In genomic region chr6:36590237-36590636, GRCh38 we compare ENCODE assay signal across 15 cellular contexts. TPM values are rescaled to one million over a fixed set of nuclear protein-coding genes. Genes with fewer than 3 reads are reported as not detected.
A peak's percentile ranks its signal among the peaks of the same experiment; 100 is the strongest.
DNase-seq lines count a peak whose midpoint lies in the region; ATAC-seq and TF ChIP-seq lines count a peak whose summit lies in the region.
"Had no signal": no experiment of that assay in that cellular context is flagged by ENCODE, and none has a peak within 500 bp of the region (broad histone marks: within the 10 kb centered on the region; RNA-seq: fewer than 3 reads in every experiment).

No MANE protein-coding gene starts in this region.

- TF ChIP-seq EP300 in SK-N-SH (IDR thresholded peaks at IDR 0.05; ENCODE audit: borderline replicate concordance in 1 of 2, low read depth in 1 of 2, low read length in 1 of 2), result no peak

- H3K9me2 ChIP-seq in GM23338 (ENCODE audit: insufficient read depth) (no peaks in the 10 kb centered on the region), SK-N-SH (no peaks in the 10 kb centered on the region)

- 33% methylated on average over 1 of the region's 1 CpG for WGBS in SK-N-SH (ENCODE audit: low lambda C conversion rate)

- peaks cover 7% of the 10 kb centered on the region for H4K20me1 ChIP-seq in GM23338 (replicated peaks; ENCODE audit: insufficient read depth)
- peaks cover 6% of the 10 kb centered on the region for H4K20me1 ChIP-seq in SK-N-SH (ENCODE audit: insufficient read depth)
- H4K20me1 ChIP-seq in fibroblast of lung (ENCODE audit: control insufficient read depth, extremely low read depth, insufficient read depth, low read length), result no peaks in the 10 kb centered on the region

- no peaks in the 10 kb centered on the region for H3K36me3 ChIP-seq in GM23338 (ENCODE audit: insufficient read depth)
- peaks cover 0 to 6% of the 10 kb centered on the region in 2 experiments for H3K36me3 ChIP-seq in SK-N-SH (replicated peaks in 1 of 2; ENCODE audit: control insufficient read depth in 1 of 2, insufficient read depth in 2 of 2, low read length in 1 of 2)
- H3K36me3 ChIP-seq in fibroblast of lung (ENCODE audit: control insufficient read depth, insufficient read depth, low read length), result no peaks in the 10 kb centered on the region

- peaks cover 18% of the 10 kb centered on the region for H3K79me2 ChIP-seq in GM23338 (replicated peaks; ENCODE audit: insufficient read depth)
- H3K79me2 ChIP-seq in SK-N-SH (ENCODE audit: insufficient read depth), result peaks cover 17% of the 10 kb centered on the region
- H3K79me2 ChIP-seq in fibroblast of lung (ENCODE audit: control insufficient read depth, insufficient read depth, low read length), result peaks cover 10% of the 10 kb centered on the region

- H3K4me1 ChIP-seq in GM23338 (ENCODE audit: insufficient read depth) (no peaks in the 10 kb centered on the region; the same call in 1 of the 2 replicates), SK-N-SH (ENCODE audit: control insufficient read depth in 1 of 2, insufficient read depth in 2 of 2, low read depth in 1 of 2, low read length in 1 of 2) (peaks cover 0 to 6% of the 10 kb centered on the region in 2 experiments; a peak in 1 of 4 replicates), fibroblast of lung (ENCODE audit: control insufficient read depth, extremely low read depth, insufficient read depth, low read length) (peaks cover 9% of the 10 kb centered on the region)

- H3K27ac ChIP-seq in GM23338 (ENCODE audit: low read depth), result no peak overlapping the region
- no peak overlapping the region for H3K27ac ChIP-seq in SK-N-SH (ENCODE audit: low read depth in 2 of 2, low read length in 1 of 2)
- H3K27ac ChIP-seq in fibroblast of lung (ENCODE audit: insufficient read depth, low read length), result no peak overlapping the region

- no peak for TF ChIP-seq RAD21 in SK-N-SH (IDR thresholded peaks at IDR 0.05; ENCODE audit: low read length)

- TF ChIP-seq CTCF in GM23338 (conservative IDR thresholded peaks at IDR 0.05; ENCODE audit: low read depth in 2 of 2), result no peak
- TF ChIP-seq CTCF in SK-N-SH (IDR thresholded peaks at IDR 0.05), result no peak
- TF ChIP-seq CTCF in fibroblast of lung (conservative IDR thresholded peaks at IDR 0.05 in 1 of 2, IDR thresholded peaks at IDR 0.05 in 1 of 2; ENCODE audit: low read depth in 1 of 2, low read length in 2 of 2), result no peak

- H3K27ac Mint-ChIP-seq in GM23338, result no peak overlapping the region
- no peak overlapping the region for H3K27ac Mint-ChIP-seq in activated naive CD8-positive, alpha-beta T cell treated with anti-CD3 and anti-CD28 coated beads, Interleukin-2, amount 50 U/mL, for 24 hours
- H3K27ac Mint-ChIP-seq: T-helper 1 cell treated with Interleukin-12 subunit alpha and Interleukin-12 subunit beta and Interleukin-4 antibody, amounts not matched to agents 30 μg/mL and 1 μg/mL, for 36 hours had no signal

- H3K27me3 ChIP-seq in GM23338 (ENCODE audit: insufficient read depth), result no peaks in the 10 kb centered on the region
- H3K27me3 ChIP-seq in SK-N-SH (ENCODE audit: insufficient read depth), result no peaks in the 10 kb centered on the region
- H3K27me3 ChIP-seq in fibroblast of lung (ENCODE audit: control insufficient read depth, insufficient read depth, low read length), result no peaks in the 10 kb centered on the region

- no peak overlapping the region for H3K4me2 ChIP-seq in GM23338
- H3K4me2 ChIP-seq in SK-N-SH, result no peak overlapping the region
- H3K4me2 ChIP-seq in fibroblast of lung (ENCODE audit: extremely low read depth, insufficient read depth, low read length), result peak overlapping the region; percentile 46

- H3K27me3 Mint-ChIP-seq in GM23338 (ENCODE audit: insufficient read depth, low read depth, poor library complexity), result peaks cover 16% of the 10 kb centered on the region
- peaks cover 3% of the 10 kb centered on the region for H3K27me3 Mint-ChIP-seq in activated naive CD8-positive, alpha-beta T cell treated with anti-CD3 and anti-CD28 coated beads, Interleukin-2, amount 50 U/mL, for 24 hours
- H3K27me3 Mint-ChIP-seq: naive B cell had no signal

- H3K4me1 Mint-ChIP-seq in GM23338, result peaks cover 6% of the 10 kb centered on the region
- peaks cover 24% of the 10 kb centered on the region for H3K4me1 Mint-ChIP-seq in activated naive CD8-positive, alpha-beta T cell treated with anti-CD3 and anti-CD28 coated beads, Interleukin-2, amount 50 U/mL, for 24 hours

- H2AFZ ChIP-seq in GM23338, result no peak overlapping the region
- H2AFZ ChIP-seq in SK-N-SH (ENCODE audit: low read depth), result peak overlapping the region; percentile 69
- no peak overlapping the region for H2AFZ ChIP-seq in fibroblast of lung (ENCODE audit: low read length)

- no peak overlapping the region for H3K4me3 Mint-ChIP-seq in GM23338
- no peak overlapping the region for H3K4me3 Mint-ChIP-seq in activated naive CD8-positive, alpha-beta T cell treated with anti-CD3 and anti-CD28 coated beads, Interleukin-2, amount 50 U/mL, for 24 hours
- H3K4me3 Mint-ChIP-seq: T-helper 1 cell treated with Interleukin-12 subunit alpha and Interleukin-12 subunit beta and Interleukin-4 antibody, amounts not matched to agents 30 μg/mL and 1 μg/mL, for 36 hours had no signal

- H3K9me3 Mint-ChIP-seq in GM23338, result peaks cover 8% of the 10 kb centered on the region; the same call in 2 of the 3 replicates
- H3K9me3 Mint-ChIP-seq in activated naive CD8-positive, alpha-beta T cell treated with anti-CD3 and anti-CD28 coated beads, Interleukin-2, amount 50 U/mL, for 24 hours, result no peaks in the 10 kb centered on the region
- H3K9me3 Mint-ChIP-seq: stimulated activated naive B cell treated with anti-CD40 and anti-IgM and Interleukin-4, amounts not matched to agents 10 μg/mL and 1 μg/mL and 100 μg/mL, for 72 hours; T-helper 1 cell treated with Interleukin-12 subunit alpha and Interleukin-12 subunit beta and Interleukin-4 antibody, amounts not matched to agents 30 μg/mL and 1 μg/mL, for 36 hours had no signal

- H3K4me3 ChIP-seq in GM23338 (no peak overlapping the region), SK-N-SH (ENCODE audit: low read depth in 2 of 2, low read length in 1 of 2) (no peak overlapping the region), fibroblast of lung (replicated peaks in 1 of 4; ENCODE audit: control extremely low read depth in 1 of 4, insufficient read depth in 1 of 4, low read depth in 3 of 4, low read length in 4 of 4) (no peak overlapping the region)

- CTCF ChIA-PET in SK-N-SH (lab: Yijun Ruan, JAX), result no interaction called here

- DNase-seq in GM23338 (ENCODE audit: low spot score), result no peak
- DNase-seq in SK-N-SH, result no peak
- peak; percentile 74 to 92 for DNase-seq in fibroblast of lung (ENCODE audit: low read depth in 2 of 2)
- peak; percentile 89 for DNase-seq in renal cortical epithelial cell (ENCODE audit: low read depth)
- no peak for DNase-seq in DMS 273 treated with DMSO at 0.1 percent for 48 hours (lab: John Stamatoyannopoulos, UW)
- no peak for DNase-seq in HT-29 (ENCODE audit: low spot score)
- DNase-seq in SHP77 treated with DMSO at 0.1 percent for 48 hours (lab: John Stamatoyannopoulos, UW), result no peak
- DNase-seq in activated naive CD8-positive, alpha-beta T cell treated with anti-CD3 and anti-CD28 coated beads, Interleukin-2, amount 50 U/mL, for 24 hours, result no peak
- DNase-seq: activated T-cell treated with anti-CD3 and anti-CD28 coated beads for 4 hours; hippocampal formation; naive B cell; NCI-H69; stimulated activated CD4-positive, alpha-beta T cell treated with anti-CD3 and anti-CD28 coated beads, Interleukin-15, amount 100 ng/mL, for 24 hours; stimulated activated naive B cell treated with anti-CD40 and anti-IgM and Interleukin-4, amounts not matched to agents 10 μg/mL and 1 μg/mL and 100 μg/mL, for 72 hours had no signal

- POLR2A ChIA-PET in SK-N-SH (lab: Yijun Ruan, JAX), result no interaction called here

- 0 out of 3 replicates have a peak, but pooled peaks have one; percentile 3 for ATAC-seq in GM23338
- ATAC-seq in activated naive CD8-positive, alpha-beta T cell treated with anti-CD3 and anti-CD28 coated beads, Interleukin-2, amount 50 U/mL, for 24 hours, result no peak
- ATAC-seq: stimulated activated naive B cell treated with anti-CD40 and anti-IgM and Interleukin-4, amounts not matched to agents 10 μg/mL and 1 μg/mL and 100 μg/mL, for 72 hours had no signal

- peaks cover 12% of the 10 kb centered on the region for H3K36me3 Mint-ChIP-seq in GM23338 (ENCODE audit: low read depth)
- peaks cover 11% of the 10 kb centered on the region for H3K36me3 Mint-ChIP-seq in activated naive CD8-positive, alpha-beta T cell treated with anti-CD3 and anti-CD28 coated beads, Interleukin-2, amount 50 U/mL, for 24 hours (ENCODE audit: low read depth)

- H3K9ac ChIP-seq in SK-N-SH (no peak overlapping the region), fibroblast of lung (ENCODE audit: insufficient read depth, low read length) (no peak overlapping the region)

- H3F3A ChIP-seq in GM23338 (replicated peaks; ENCODE audit: low read depth), result peaks cover 8% of the 10 kb centered on the region
- H3F3A ChIP-seq in SK-N-SH (replicated peaks; ENCODE audit: insufficient read depth), result peaks cover 21% of the 10 kb centered on the region

- H3K9me3 ChIP-seq in SK-N-SH (no peaks in the 10 kb centered on the region), fibroblast of lung (ENCODE audit: control insufficient read depth, insufficient read depth, low read depth, low read length) (no peaks in the 10 kb centered on the region)

TF ChIP-seq in GM23338, 12 proteins besides CTCF, POLR2A, EP300 and RAD21 (continues in another document):
- no peak for TF ChIP-seq ZNF331 (CRISPR knock-in tag; IDR thresholded peaks at IDR 0.05; ENCODE audit: low read depth)

RNA-seq across cellular contexts. Expression of gene SRSF3, which starts 3.9 kb away (rescaled TPM):
- 254 and 436 TPM in 2 replicates for total RNA-seq in GM23338 (2014; rRNA removed; shearing (Covaris generic))
- polyA plus RNA-seq in GM23338 (2016; fragmentation: Nextera tagmentation; extraction: Ambion mirVana), result 585 and 655 TPM in 2 replicates
- polyA plus RNA-seq in SK-N-SH (2012; rRNA removed), result 330 and 351 TPM in 2 replicates
- polyA plus RNA-seq in SK-N-SH (2012; cell fraction: cytosol; rRNA removed), result 405 and 473 TPM in 2 replicates
- polyA plus RNA-seq in SK-N-SH (2012; cell fraction: nucleus; rRNA removed), result 242 and 281 TPM in 2 replicates
- total RNA-seq in fibroblast of lung, result 191 and 200 TPM in 2 replicates
- polyA plus RNA-seq in fibroblast of lung, result 435 and 493 TPM in 2 replicates
- 375 and 433 TPM in 2 replicates for polyA plus RNA-seq in fibroblast of lung (2012)
- polyA minus RNA-seq in fibroblast of lung (ENCODE audit: low replicate concordance), result 24.0 and 69.8 TPM in 2 replicates
- total RNA-seq in renal cortical epithelial cell, result 182 and 305 TPM in 2 replicates
- total RNA-seq in HT-29 (2014; rRNA removed; shearing (Covaris generic)), result 269 and 285 TPM in 2 replicates

RNA-seq across cellular contexts. Expression of gene STK38, which starts 43.0 kb away (rescaled TPM):
- total RNA-seq in GM23338 (2014; rRNA removed; shearing (Covaris generic)), result 15.2 and 17.4 TPM in 2 replicates
- polyA plus RNA-seq in GM23338 (2016; fragmentation: Nextera tagmentation; extraction: Ambion mirVana) (9.0 and 10.8 TPM in 2 replicates), SK-N-SH (2012; rRNA removed) (10.2 and 12.0 TPM in 2 replicates), fibroblast of lung (28.9 and 42.6 TPM in 2 replicates)
- polyA plus RNA-seq in SK-N-SH (2012; cell fraction: cytosol; rRNA removed), result 11.0 and 11.9 TPM in 2 replicates
- polyA plus RNA-seq in SK-N-SH (2012; cell fraction: nucleus; rRNA removed), result 13.5 and 27.9 TPM in 2 replicates
- total RNA-seq in fibroblast of lung (17.7 and 26.9 TPM in 2 replicates), renal cortical epithelial cell (13.5 and 72.3 TPM in 2 replicates)
- 25.2 and 34.0 TPM in 2 replicates for polyA plus RNA-seq in fibroblast of lung (2012)
- 17.1 and 18.1 TPM in 2 replicates for polyA minus RNA-seq in fibroblast of lung (ENCODE audit: low replicate concordance)
- total RNA-seq in HT-29 (2014; rRNA removed; shearing (Covaris generic)), result 6.5 and 8.1 TPM in 2 replicates

Comparison
In these comparisons a context has a peak if more than half of its experiments do, and no peak if none do; other contexts are left out.
1. DNase-seq: peak in fibroblast of lung (2 of 2) and renal cortical epithelial cell (single experiment); none in GM23338 (single experiment), SK-N-SH (single experiment), DMS 273 treated with DMSO at 0.1 percent for 48 hours (single experiment), HT-29 (single experiment), SHP77 treated with DMSO at 0.1 percent for 48 hours (single experiment) and activated naive CD8-positive, alpha-beta T cell treated with anti-CD3 and anti-CD28 coated beads, Interleukin-2, amount 50 U/mL, for 24 hours (single experiment).